In genomic region chr2:72917138-72917874, GRCh38 we compare ENCODE assay signal across 9 cellular contexts. TPM values are rescaled to one million over a fixed set of nuclear protein-coding genes. Genes with fewer than 3 reads are reported as not detected.
A peak's percentile ranks its signal among the peaks of the same experiment; 100 is the strongest.
DNase-seq lines count a peak whose midpoint lies in the region; ATAC-seq and TF ChIP-seq lines count a peak whose summit lies in the region.
"Had no signal": no experiment of that assay in that cellular context is flagged by ENCODE, and none has a peak within 500 bp of the region (broad histone marks: within the 10 kb centered on the region; RNA-seq: fewer than 3 reads in every experiment).

TSS of gene EMX1 (plus strand) at chr2:72917519. CDS start at chr2:72917853, 334 bp downstream.

- intact Hi-C loops in CD8-positive, alpha-beta T cell (cut with DNase I, micrococcal nuclease): no loop called here
- intact Hi-C loops in mammary epithelial cell (cut with micrococcal nuclease): loop anchor here (2.0 kb wide), 1 partner anchor 29 kb away; no protein-coding TSS in a partner anchor

- no TSS peak for BruUV-seq in mammary epithelial cell (replicated peaks; lab: Mats Ljungman, UMichigan)

- no peaks in the 10 kb centered on the region for H3K36me3 ChIP-seq in CD8-positive, alpha-beta T cell (ENCODE audit: insufficient read depth, low read length)
- no peaks in the 10 kb centered on the region for H3K36me3 ChIP-seq in HUES64 (ENCODE audit: insufficient read depth, low read length)
- H3K36me3 ChIP-seq in mammary epithelial cell (ENCODE audit: insufficient read depth, low read length): no peaks in the 10 kb centered on the region
- H3K36me3 ChIP-seq in liver (ENCODE audit: control insufficient read depth in 4 of 4, insufficient read depth in 3 of 4, low read depth in 1 of 4, low read length in 3 of 4): no peaks in the 10 kb centered on the region

- WGBS in HUES64: under 1% methylated on average over 77 of the region's 82 CpGs
- WGBS in mammary epithelial cell (ENCODE audit: low coverage, missing lambda C conversion rate): no CpG with 5 or more reads among the region's 82 CpGs
- 1% methylated on average over 82 of the region's 82 CpGs for WGBS in liver

- CTCF ChIA-PET in CD8-positive, alpha-beta T cell (lab: Charles Lee): interaction anchor here (1.0 to 1.3 kb wide), 2 partner anchors 24 to 30 kb away, joined by 3 read pairs; partner anchors contain the start of gene SPR
- CTCF ChIA-PET in mammary epithelial cell (lab: Charles Lee; ENCODE audit: low non-redundant PET): no interaction called here

- no peaks in the 10 kb centered on the region for H3K9me3 ChIP-seq in CD8-positive, alpha-beta T cell (ENCODE audit: low read length)
- H3K9me3 ChIP-seq in HUES64 (ENCODE audit: insufficient read depth, low read depth, low read length) (no peaks in the 10 kb centered on the region), mammary epithelial cell (replicated peaks; ENCODE audit: insufficient read depth, low read length) (peaks cover 7% of the 10 kb centered on the region), liver (ENCODE audit: control insufficient read depth in 4 of 4, low read length in 3 of 4) (peaks cover 0 to 4% (median 0%) of the 10 kb centered on the region in 4 donors)

- DNase-seq in CD8-positive, alpha-beta T cell: peak in 6 of 7 experiments; percentile 15 to 53 (median 32)
- DNase-seq in SK-MEL-5 (ENCODE audit: low read depth, low spot score) (peak; percentile 63), mammary epithelial cell (peak; percentile 77), SHP77 (lab: John Stamatoyannopoulos, UW) (no peak)
- DNase-seq in stimulated activated naive B cell treated with anti-CD40 and anti-IgM and Interleukin-4, amounts not matched to agents 10 μg/mL and 1 μg/mL and 100 μg/mL, for 72 hours: peak; percentile 62

- H3K4me1 ChIP-seq in CD8-positive, alpha-beta T cell (ENCODE audit: insufficient read depth, low read length): peaks cover 44% of the 10 kb centered on the region
- peaks cover 30% of the 10 kb centered on the region for H3K4me1 ChIP-seq in HUES64 (ENCODE audit: insufficient read depth, low read length)
- peaks cover 36% of the 10 kb centered on the region for H3K4me1 ChIP-seq in mammary epithelial cell (ENCODE audit: insufficient read depth, low read length)
- H3K4me1 ChIP-seq in liver (ENCODE audit: control insufficient read depth in 4 of 4, insufficient read depth in 4 of 4, low read length in 3 of 4): peaks cover 20 to 30% (median 25%) of the 10 kb centered on the region in 4 donors

- H3K9me3 Mint-ChIP-seq in CD8-positive, alpha-beta T cell: no peaks in the 10 kb centered on the region
- no peaks in the 10 kb centered on the region for H3K9me3 Mint-ChIP-seq in stimulated activated naive B cell treated with anti-CD40 and anti-IgM and Interleukin-4, amounts not matched to agents 10 μg/mL and 1 μg/mL and 100 μg/mL, for 72 hours

- peaks cover 29% of the 10 kb centered on the region for H3K4me1 Mint-ChIP-seq in CD8-positive, alpha-beta T cell (ENCODE audit: low read depth)
- H3K4me1 Mint-ChIP-seq in stimulated activated naive B cell treated with anti-CD40 and anti-IgM and Interleukin-4, amounts not matched to agents 10 μg/mL and 1 μg/mL and 100 μg/mL, for 72 hours: peaks cover 30 to 52% of the 10 kb centered on the region in 2 donors

- peaks cover 45% of the 10 kb centered on the region for H3K27me3 ChIP-seq in CD8-positive, alpha-beta T cell (ENCODE audit: insufficient read depth, low read length)
- H3K27me3 ChIP-seq in HUES64 (ENCODE audit: insufficient read depth, low read length): peaks cover 100% of the 10 kb centered on the region
- peaks cover 84% of the 10 kb centered on the region for H3K27me3 ChIP-seq in mammary epithelial cell (ENCODE audit: insufficient read depth, low read length)
- peaks cover 4 to 39% (median 21%) of the 10 kb centered on the region in 4 donors for H3K27me3 ChIP-seq in liver (ENCODE audit: control insufficient read depth in 4 of 4, insufficient read depth in 4 of 4, low read length in 3 of 4)

- no peak within 1 kb of the TSS for H3K27ac Mint-ChIP-seq in CD8-positive, alpha-beta T cell
- H3K27ac Mint-ChIP-seq in stimulated activated naive B cell treated with anti-CD40 and anti-IgM and Interleukin-4, amounts not matched to agents 10 μg/mL and 1 μg/mL and 100 μg/mL, for 72 hours: peak within 1 kb of the TSS; percentile 95

- peaks cover 2% of the 10 kb centered on the region for H4K20me1 ChIP-seq in mammary epithelial cell (ENCODE audit: insufficient read depth, low read length)

- H3K27ac ChIP-seq in CD8-positive, alpha-beta T cell (ENCODE audit: low read depth, low read length): no peak within 1 kb of the TSS
- H3K27ac ChIP-seq in HUES64 (ENCODE audit: low read depth, low read length): no peak within 1 kb of the TSS
- H3K27ac ChIP-seq in mammary epithelial cell (ENCODE audit: insufficient read depth, low read depth, low read length): no peak within 1 kb of the TSS
- H3K27ac ChIP-seq in liver (ENCODE audit: low read depth in 1 of 2, low read length in 2 of 2): no peak within 1 kb of the TSS

- peak within 1 kb of the TSS; percentile 57 for H3K4me3 ChIP-seq in CD8-positive, alpha-beta T cell (ENCODE audit: low read depth, low read length)
- H3K4me3 ChIP-seq in HUES64 (ENCODE audit: low read length) (peak within 1 kb of the TSS; percentile 59), mammary epithelial cell (replicated peaks in 1 of 3; ENCODE audit: insufficient read depth in 1 of 3, low read depth in 2 of 3, low read length in 3 of 3) (peak within 1 kb of the TSS in 2 of 3 experiments; percentile 39 to 40), liver (ENCODE audit: low read depth in 1 of 3, low read length in 3 of 3) (peak within 1 kb of the TSS in 2 of 3 donors; percentile 23 to 51)

- TF ChIP-seq RAD21 in liver (IDR thresholded peaks at IDR 0.05): no peak

- peak; percentile 59 for ATAC-seq in CD8-positive, alpha-beta T cell
- peak; percentile 45 for ATAC-seq in GM19395 (IDR thresholded peaks at IDR 0.05; ENCODE audit: unreplicated experiment)
- ATAC-seq in stimulated activated naive B cell treated with anti-CD40 and anti-IgM and Interleukin-4, amounts not matched to agents 10 μg/mL and 1 μg/mL and 100 μg/mL, for 72 hours (replicated peaks): peak; percentile 61 to 66

- H3K27me3 Mint-ChIP-seq in CD8-positive, alpha-beta T cell (ENCODE audit: low read depth): peaks cover 64% of the 10 kb centered on the region
- H3K27me3 Mint-ChIP-seq in stimulated activated naive B cell treated with anti-CD40 and anti-IgM and Interleukin-4, amounts not matched to agents 10 μg/mL and 1 μg/mL and 100 μg/mL, for 72 hours: peaks cover 57 to 75% of the 10 kb centered on the region in 2 donors

- POLR2A ChIA-PET in CD8-positive, alpha-beta T cell (lab: Charles Lee): interaction anchor here (1.4 kb wide), 1 partner anchor 11 kb away, joined by 4 read pairs; no protein-coding TSS in a partner anchor

- no peaks in the 10 kb centered on the region for H3K36me3 Mint-ChIP-seq in CD8-positive, alpha-beta T cell
- no peaks in the 10 kb centered on the region for H3K36me3 Mint-ChIP-seq in stimulated activated naive B cell treated with anti-CD40 and anti-IgM and Interleukin-4, amounts not matched to agents 10 μg/mL and 1 μg/mL and 100 μg/mL, for 72 hours

- H3K79me2 ChIP-seq in mammary epithelial cell (ENCODE audit: insufficient read depth, low read length): no peaks in the 10 kb centered on the region

- H3K4me3 Mint-ChIP-seq in CD8-positive, alpha-beta T cell: peak within 1 kb of the TSS; percentile 79
- peak within 1 kb of the TSS; percentile 87 to 88 for H3K4me3 Mint-ChIP-seq in stimulated activated naive B cell treated with anti-CD40 and anti-IgM and Interleukin-4, amounts not matched to agents 10 μg/mL and 1 μg/mL and 100 μg/mL, for 72 hours

- dilution Hi-C loops in mammary epithelial cell (cut with HindIII; ENCODE audit: low sequenced_read_pairs): no loop called here

- H3K9ac ChIP-seq in HUES64 (ENCODE audit: low read depth, low read length) (no peak within 1 kb of the TSS), mammary epithelial cell (ENCODE audit: insufficient read depth, low read length) (no peak within 1 kb of the TSS), liver (ENCODE audit: low read depth in 1 of 2, low read length in 2 of 2) (no peak within 1 kb of the TSS)

- in situ Hi-C loops in SK-MEL-5 (cut with HindIII; ENCODE audit: low pct_unique_long_range_greater_than_20kb, low sequenced_read_pairs): no loop called here
- in situ Hi-C loops in mammary epithelial cell (cut with MboI; ENCODE audit: low sequenced_read_pairs in 2 of 2): no loop called here

- H2AFZ ChIP-seq in mammary epithelial cell (ENCODE audit: low read depth, low read length): peak within 1 kb of the TSS; percentile 90

- H3K4me2 ChIP-seq in mammary epithelial cell (ENCODE audit: insufficient read depth, low read depth, low read length): peak within 1 kb of the TSS; percentile 85

- no peak for TF ChIP-seq CTCF in CD8-positive, alpha-beta T cell (IDR thresholded peaks at IDR 0.05)
- TF ChIP-seq CTCF in mammary epithelial cell (conservative IDR thresholded peaks at IDR 0.05 in 1 of 2, IDR thresholded peaks at IDR 0.05 in 1 of 2; ENCODE audit: extremely low read depth in 1 of 2, insufficient read depth in 1 of 2, low read depth in 1 of 2, low read length in 2 of 2) (no peak), liver (IDR thresholded peaks at IDR 0.05; ENCODE audit: low read depth, low read length, missing input control) (no peak)

TF ChIP-seq in liver, 16 proteins besides CTCF, POLR2A, EP300 and RAD21 (continues in another document):
- no peak for TF ChIP-seq YY1 (IDR thresholded peaks at IDR 0.05)
- TF ChIP-seq FOXA2 (IDR thresholded peaks at IDR 0.05): no peak
- TF ChIP-seq, protein P1, sequence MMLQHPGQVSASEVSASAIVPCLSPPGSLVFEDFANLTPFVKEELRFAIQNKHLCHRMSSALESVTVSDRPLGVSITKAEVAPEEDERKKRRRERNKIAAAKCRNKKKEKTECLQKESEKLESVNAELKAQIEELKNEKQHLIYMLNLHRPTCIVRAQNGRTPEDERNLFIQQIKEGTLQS (IDR thresholded peaks at IDR 0.05): no peak
- no peak for TF ChIP-seq SP1 (IDR thresholded peaks at IDR 0.05)

RNA-seq across cellular contexts. Expression of gene EMX1, which starts in this region (rescaled TPM):
- total RNA-seq in CD8-positive, alpha-beta T cell: not detected
- 1.7 TPM for polyA plus RNA-seq in HUES64 (2013, experiment 1 of 2)
- polyA plus RNA-seq in HUES64 (2013, experiment 2 of 2): 1.9 TPM
- total RNA-seq in SK-MEL-5 (2014; rRNA removed; shearing (Covaris generic)): not detected in 2 replicates
- 0.20 TPM in 1 of 2 replicates, not detected in the other for polyA plus RNA-seq in SK-MEL-5 (2015; cell fraction: cytosol; rRNA removed)
- not detected in 2 replicates for polyA plus RNA-seq in SK-MEL-5 (2015; cell fraction: nucleus; rRNA removed)
- total RNA-seq in mammary epithelial cell (not detected), liver (under 1 TPM in 1 of 2 donors, not detected in 1; 0.08 TPM)
- polyA plus RNA-seq in mammary epithelial cell (not detected), liver (under 1 TPM; 0.06 to 0.18 TPM)
- 0.31 TPM for polyA minus RNA-seq in mammary epithelial cell
- total RNA-seq: fibroblast of villous mesenchyme had no signal

Comparison
In these comparisons a context has a peak if more than half of its experiments do, and no peak if none do; other contexts are left out.
1. Peak in DNase-seq, ATAC-seq and H3K4me3 ChIP-seq in CD8-positive, alpha-beta T cell; RNA of the gene not detected or under 1 TPM.
2. Peak in DNase-seq in SK-MEL-5; RNA of the gene not detected or under 1 TPM.
3. Peak in DNase-seq, H3K4me3 ChIP-seq and H3K4me2 ChIP-seq in mammary epithelial cell; RNA of the gene not detected or under 1 TPM.